27 cellular contexts compared by ENCODE assay signal in genomic region chr11:37830532-37830931, GRCh38.
"Had no signal": no experiment of that assay in that cellular context is flagged by ENCODE, and none has a peak within 500 bp of the region (broad histone marks: within the 10 kb centered on the region; RNA-seq: fewer than 3 reads in every experiment).

No MANE protein-coding gene starts in this region.

- H3K36me3 ChIP-seq: adrenal gland had no signal

- H3K27ac ChIP-seq: adrenal gland, SK-N-MC had no signal

- H3K9me3 ChIP-seq: adrenal gland had no signal

- ATAC-seq: activated CD8-positive, alpha-beta T cell treated with anti-CD3 and anti-CD28 coated beads, Interleukin-2, amount 10 ng/mL, durations not matched to agents 7 days and 5 days; K562; Panc1; Right ventricle myocardium inferior; WTC11 had no signal

- DNase-seq: activated CD4-positive, alpha-beta T cell treated with anti-CD3 and anti-CD28 coated beads for 48 hours; activated CD4-positive, alpha-beta T cell treated with anti-CD3 and anti-CD28 coated beads, Interleukin-2, amount 50 U/mL, for 4 hours; activated CD4-positive, CD25-positive, alpha-beta regulatory T cell treated with anti-CD3 and anti-CD28 coated beads, Interleukin-2, amount 50 U/mL, for 72 hours; activated CD8-positive, alpha-beta memory T cell treated with anti-CD3 and anti-CD28 coated beads, Interleukin-2, amount 50 U/mL, for 48 hours; activated CD8-positive, alpha-beta T cell treated with anti-CD3 and anti-CD28 coated beads, Interleukin-2, amount 10 ng/mL, durations not matched to agents 7 days and 5 days; activated naive CD4-positive, alpha-beta T cell treated with anti-CD3 and anti-CD28 coated beads, Interleukin-2, amount 50 U/mL, for 16 hours; activated naive CD8-positive, alpha-beta T cell treated with anti-CD3 and anti-CD28 coated beads, Interleukin-2, amount 10 ng/mL, durations not matched to agents 7 days and 5 days; activated T-cell treated with anti-CD3 and anti-CD28 coated beads, Interleukin-2, amount 50 U/mL, for 1 hour; adrenal gland; anterior cingulate cortex; cerebellar nuclear complex; NCI-H1105; NCI-H1436; NCI-H1694 treated with DMSO at 0.1 percent for 48 hours; NCI-H2029 treated with DMSO at 0.1 percent for 48 hours; NCI-H345; NCI-H510A; NCI-H526 treated with DMSO at 0.1 percent for 48 hours; NCI-H82; NK-92 treated with Interleukin-12 subunit alpha and Interleukin-12 subunit beta, amount 100 ng/mL, for 24 hours; RPMI8226; SW 1271 had no signal

- H3K4me1 ChIP-seq: adrenal gland had no signal

- H3K27me3 ChIP-seq: adrenal gland had no signal

- H3K4me3 ChIP-seq: adrenal gland, K562, SK-N-MC had no signal
